In genomic region chr3:140715035-140715434, GRCh38 we compare ENCODE assay signal across 27 cellular contexts. TPM values are rescaled to one million over a fixed set of nuclear protein-coding genes. Genes with fewer than 3 reads are reported as not detected.
DNase-seq lines count a peak whose midpoint lies in the region; ATAC-seq, FAIRE-seq and TF ChIP-seq lines count a peak whose summit lies in the region.
"Had no signal": no experiment of that assay in that cellular context is flagged by ENCODE, and none has a peak within 500 bp of the region (broad histone marks: within the 10 kb centered on the region; RNA-seq: fewer than 3 reads in every experiment).

No MANE protein-coding gene starts in this region.

- H3K9me3 ChIP-seq in transverse colon = no peaks in the 10 kb centered on the region
- no peaks in the 10 kb centered on the region for H3K9me3 ChIP-seq in A673 (ENCODE audit: low read depth, low read length, poor library complexity, severe bottlenecking)
- H3K9me3 ChIP-seq: left ventricle myocardium inferior, right atrium auricular region had no signal

- no peak for FAIRE-seq in bronchial epithelial cell (lab: Jason Lieb, UNC)
- FAIRE-seq: HepG2 had no signal

- no TSS peak for BruUV-seq in A673 (replicated peaks; lab: Mats Ljungman, UMichigan)

- 37 to 59% methylated on average over 6 to 10 of the region's 10 CpGs for WGBS in transverse colon (ENCODE audit: low coverage in 1 of 2), 2 donors

- ATAC-seq in GM18907 (IDR thresholded peaks at IDR 0.05; ENCODE audit: unreplicated experiment) = no peak
- ATAC-seq: HepG2 had no signal

- H3K36me3 ChIP-seq in bronchial epithelial cell (ENCODE audit: control insufficient read depth, insufficient read depth, low read length) (no peaks in the 10 kb centered on the region), transverse colon (no peaks in the 10 kb centered on the region), A673 (ENCODE audit: insufficient read depth, low read length, poor library complexity, severe bottlenecking) (no peaks in the 10 kb centered on the region)
- H3K36me3 ChIP-seq: left ventricle myocardium inferior, right atrium auricular region had no signal

- POLR2A ChIA-PET in A673 (lab: Charles Lee; ENCODE audit: low non-redundant PET) = no interaction called here

- CTCF ChIA-PET in A673 (lab: Charles Lee) = no interaction called here

- no peak for TF ChIP-seq EP300 in transverse colon (IDR thresholded peaks at IDR 0.05; ENCODE audit: low read depth)

- H3K27me3 ChIP-seq in bronchial epithelial cell (ENCODE audit: control insufficient read depth, insufficient read depth, low read length) (no peaks in the 10 kb centered on the region), transverse colon (no peaks in the 10 kb centered on the region), A673 (replicated peaks; ENCODE audit: insufficient read depth, low read depth, low read length, poor library complexity) (no peaks in the 10 kb centered on the region)
- H3K27me3 ChIP-seq: right atrium auricular region had no signal

- DNase-seq in DMS 273 (lab: John Stamatoyannopoulos, UW; ENCODE audit: unreplicated experiment) = peak; percentile 32
- DNase-seq in DMS 273 treated with DMSO at 0.1 percent for 48 hours (lab: John Stamatoyannopoulos, UW) = no peak
- DNase-seq in NCI-H510A (lab: John Stamatoyannopoulos, UW) = peak; percentile 63
- peak; percentile 52 for DNase-seq in bronchial epithelial cell (ENCODE audit: low read depth)
- peak; percentile 10 for DNase-seq in transverse colon
- DNase-seq in hippocampal formation (lab: John Stamatoyannopoulos, UW) = no peak
- DNase-seq in A673 (ENCODE audit: low spot score) = no peak
- DNase-seq: 8988T; activated CD4-positive, alpha-beta T cell treated with anti-CD3 and anti-CD28 coated beads, Interleukin-2, amount 50 U/mL, for 1 hour; activated naive CD8-positive, alpha-beta T cell treated with anti-CD3 and anti-CD28 coated beads, Interleukin-2, amount 10 ng/mL, durations not matched to agents 7 days and 5 days; effector memory CD4-positive, alpha-beta T cell; GDM1; glutamatergic neuron; left ventricle myocardium inferior; NCI-H1436 treated with DMSO at 0.1 percent for 48 hours; NCI-H446; SHP77 treated with DMSO at 0.1 percent for 48 hours; stimulated activated CD8-positive, alpha-beta memory T cell treated with anti-CD3 and anti-CD28 coated beads, Interleukin-4, amount 100 ng/mL, for 48 hours had no signal

- in situ Hi-C loops in transverse colon (cut with MboI; ENCODE audit: low pct_ligation_motif_present in 1 of 4, low pct_unique_long_range_greater_than_20kb in 1 of 4, low sequenced_read_pairs in 3 of 4) = no loop called here

- H3K4me1 ChIP-seq in transverse colon (no peaks in the 10 kb centered on the region), A673 (ENCODE audit: insufficient read depth, low read length, poor library complexity, severe bottlenecking) (peaks cover 3% of the 10 kb centered on the region)

- H3K4me3 ChIP-seq in bronchial epithelial cell (ENCODE audit: low read depth, low read length) = no peak overlapping the region
- H3K4me3 ChIP-seq in transverse colon = no peak overlapping the region
- no peak overlapping the region for H3K4me3 ChIP-seq in A673 (ENCODE audit: low read depth, low read length, poor library complexity, severe bottlenecking)
- H3K4me3 ChIP-seq: left ventricle myocardium inferior, right atrium auricular region had no signal

- no peak for TF ChIP-seq POLR2A in transverse colon (IDR thresholded peaks at IDR 0.05)

- intact Hi-C loops in transverse colon (cut with DNase I; ENCODE audit: low total_unique reads) = no loop called here
- intact Hi-C loops in A673 (cut with micrococcal nuclease; ENCODE audit: unreplicated experiment) = no loop called here

- TF ChIP-seq CTCF in bronchial epithelial cell (IDR thresholded peaks at IDR 0.05; ENCODE audit: insufficient read depth, low read length, severe bottlenecking) (no peak), transverse colon (IDR thresholded peaks at IDR 0.05) (no peak), A673 (conservative IDR thresholded peaks at IDR 0.05; ENCODE audit: low read depth, low read length) (no peak)

- no peak overlapping the region for H3K27ac ChIP-seq in transverse colon
- no peak overlapping the region for H3K27ac ChIP-seq in A673 (ENCODE audit: low read depth, low read length, poor library complexity, severe bottlenecking)
- H3K27ac ChIP-seq: left ventricle myocardium inferior, right atrium auricular region had no signal

RNA-seq across cellular contexts. Expression of gene TRIM42, which starts 37.2 kb away (rescaled TPM):
- total RNA-seq in bronchial epithelial cell = not detected in 2 replicates
- total RNA-seq in transverse colon = not detected
- not detected in 2 replicates for total RNA-seq in A673 (2021)
- total RNA-seq: activated naive CD8-positive, alpha-beta T cell treated with anti-CD3 and anti-CD28 coated beads, Interleukin-2, amount 10 ng/mL, durations not matched to agents 7 days and 5 days; activated T-helper 2 cell treated with anti-CD3 and anti-CD28 coated beads, Interferon-gamma antibody, Interleukin-2, Interleukin-4, amounts not matched to agents 10 μg/mL and 5 μg/mL and 100 μg/mL, durations not matched to agents 14 hours and 24 hours and 36 hours; B cell; cerebellum; HepG2; left ventricle myocardium inferior; OCI-LY7; right atrium auricular region; T-helper 1 cell treated with Interleukin-12 subunit alpha and Interleukin-12 subunit beta and Interleukin-4 antibody, amounts not matched to agents 30 ng/mL and 1 ng/mL, for 36 hours; ureter had no signal

Comparison
In these comparisons a context has a peak if more than half of its experiments do, and no peak if none do; other contexts are left out.
1. DNase-seq: peak in DMS 273 (single experiment), NCI-H510A (single experiment), bronchial epithelial cell (single experiment) and transverse colon (single experiment); none in DMS 273 treated with DMSO at 0.1 percent for 48 hours (single experiment), hippocampal formation (0 of 2) and A673 (single experiment).